In genomic region chr17:41864837-41865595, GRCh38 we compare ENCODE assay signal across 8 cellular contexts. TPM values are rescaled to one million over a fixed set of nuclear protein-coding genes. Genes with fewer than 3 reads are reported as not detected.
DNase-seq lines count a peak whose midpoint lies in the region; ATAC-seq, FAIRE-seq and TF ChIP-seq lines count a peak whose summit lies in the region.

KLHL11 (minus strand) TSS chr17:41865423; CDS start chr17:41865370, 53 bp downstream.

- H3K4me1 ChIP-seq in left ventricle myocardium inferior (peaks cover 56% of the 10 kb centered on the region), prostate gland (replicated peaks) (peaks cover 9% of the 10 kb centered on the region)

- H3K27ac ChIP-seq in left ventricle myocardium inferior (replicated peaks) (peak within 1 kb of the TSS; percentile 94), prostate gland (peak within 1 kb of the TSS; percentile 83 to 90)

- DNase-seq in GM12891 (ENCODE audit: insufficient read length, low spot score), result peak; percentile 89
- DNase-seq in NCI-H1436 (lab: John Stamatoyannopoulos, UW), result peak; percentile 88
- DNase-seq in T-cell, result peak; percentile 72 to 92 (median 85)
- peak; percentile 84 for DNase-seq in amniotic epithelial cell (ENCODE audit: low read depth)
- DNase-seq in left ventricle myocardium inferior, result peak; percentile 91
- peak; percentile 89 for DNase-seq in prostate gland (ENCODE audit: low spot score)
- peak; percentile 89 for DNase-seq in ureter (ENCODE audit: low spot score)

- POLR2A ChIA-PET in T-cell (lab: Charles Lee), result interaction anchor here in 1 of 2 donors (0.6 kb wide), 2 partner anchors 105 to 1503 kb away, joined by 5 read pairs; no protein-coding TSS in a partner anchor

- no peaks in the 10 kb centered on the region for H3K27me3 ChIP-seq in left ventricle myocardium inferior (ENCODE audit: low read depth)
- H3K27me3 ChIP-seq in prostate gland (replicated peaks; ENCODE audit: insufficient read depth), result no peaks in the 10 kb centered on the region

- H3K4me1 Mint-ChIP-seq in T-cell, result peaks cover 31 to 39% (median 33%) of the 10 kb centered on the region in 3 donors

- no peaks in the 10 kb centered on the region for H3K9me3 Mint-ChIP-seq in T-cell

- intact Hi-C loops in left ventricle myocardium inferior (cut with micrococcal nuclease), result no loop called here
- intact Hi-C loops in prostate gland (cut with DNase I), result no loop called here

- TF ChIP-seq POLR2A in GM12891 (IDR thresholded peaks at IDR 0.05; ENCODE audit: low read depth, low read length), result peak; percentile 78
- peak; percentile 87 for TF ChIP-seq POLR2A in prostate gland (IDR thresholded peaks at IDR 0.05)

- WGBS in prostate gland, result under 1% methylated on average over 30 of the region's 90 CpGs

- peak; percentile 83 for ATAC-seq in HG02763 (IDR thresholded peaks at IDR 0.05; ENCODE audit: unreplicated experiment)
- ATAC-seq in T-cell (replicated peaks in 1 of 4), result peak; percentile 92 to 95 (median 94)

- peak within 1 kb of the TSS; percentile 84 to 89 for H3K27ac Mint-ChIP-seq in T-cell

- peak within 1 kb of the TSS; percentile 97 for H3K4me3 ChIP-seq in left ventricle myocardium inferior
- H3K4me3 ChIP-seq in prostate gland, result peak within 1 kb of the TSS; percentile 83 to 99

- H3K36me3 ChIP-seq in left ventricle myocardium inferior (peaks cover 29% of the 10 kb centered on the region), prostate gland (no peaks in the 10 kb centered on the region)

- peaks cover 8% of the 10 kb centered on the region for H3K36me3 Mint-ChIP-seq in T-cell

- no peaks in the 10 kb centered on the region for H3K27me3 Mint-ChIP-seq in T-cell

- no peaks in the 10 kb centered on the region for H3K9me3 ChIP-seq in left ventricle myocardium inferior (replicated peaks)
- H3K9me3 ChIP-seq in prostate gland, result no peaks in the 10 kb centered on the region

- FAIRE-seq in GM12891 (lab: Jason Lieb, UNC), result peak; percentile 96

- peak; percentile 31 for TF ChIP-seq CTCF in left ventricle myocardium inferior (IDR thresholded peaks at IDR 0.05; ENCODE audit: borderline replicate concordance)
- TF ChIP-seq CTCF in prostate gland (IDR thresholded peaks at IDR 0.05), result peak in 2 of 4 experiments; percentile 16 to 33

- CTCF ChIA-PET in T-cell (lab: Charles Lee), result interaction anchor here (0.6 to 1.2 kb wide), 3 partner anchors 17 to 161 kb away, joined by 3 to 4 read pairs (median 3); no protein-coding TSS in a partner anchor

- H3K4me3 Mint-ChIP-seq in T-cell, result no peak within 1 kb of the TSS

TF ChIP-seq in GM12891, 5 proteins besides CTCF, POLR2A, EP300 and RAD21:
- TF ChIP-seq SPI1 (IDR thresholded peaks at IDR 0.05; ENCODE audit: low read depth, low read length) (no peak), POLR2AphosphoS5 (IDR thresholded peaks at IDR 0.05; ENCODE audit: low read depth, low read length) (peak; percentile 80; the same call in 1 of the 2 replicates), PAX5 (IDR thresholded peaks at IDR 0.05; ENCODE audit: insufficient read depth, low read length, severe bottlenecking) (no peak), POU2F2 (IDR thresholded peaks at IDR 0.05; ENCODE audit: low read depth, low read length) (peak; percentile 54; the same call in 1 of the 2 replicates), TAF1 (IDR thresholded peaks at IDR 0.05; ENCODE audit: low read depth, low read length) (peak; percentile 90)

RNA-seq across cellular contexts. Expression of gene KLHL11, which starts in this region (rescaled TPM):
- polyA plus RNA-seq in GM12891 (2012; ENCODE audit: low read depth, missing spikeins), result 1.7 TPM
- total RNA-seq in T-cell (10 to 100 TPM; 17.1 to 28.2 (median 18.6) TPM), left ventricle myocardium inferior (3.5 TPM), prostate gland (10 to 100 TPM; 24.2 to 45.0 TPM), ureter (15.6 TPM)

Comparison
In these comparisons a context has a peak if more than half of its experiments do, and no peak if none do; other contexts are left out.
1. Peak in every context shown above with its lines: DNase-seq, ATAC-seq, H3K4me3 ChIP-seq and H3K27ac ChIP-seq.